In the genomic region with DNA sequence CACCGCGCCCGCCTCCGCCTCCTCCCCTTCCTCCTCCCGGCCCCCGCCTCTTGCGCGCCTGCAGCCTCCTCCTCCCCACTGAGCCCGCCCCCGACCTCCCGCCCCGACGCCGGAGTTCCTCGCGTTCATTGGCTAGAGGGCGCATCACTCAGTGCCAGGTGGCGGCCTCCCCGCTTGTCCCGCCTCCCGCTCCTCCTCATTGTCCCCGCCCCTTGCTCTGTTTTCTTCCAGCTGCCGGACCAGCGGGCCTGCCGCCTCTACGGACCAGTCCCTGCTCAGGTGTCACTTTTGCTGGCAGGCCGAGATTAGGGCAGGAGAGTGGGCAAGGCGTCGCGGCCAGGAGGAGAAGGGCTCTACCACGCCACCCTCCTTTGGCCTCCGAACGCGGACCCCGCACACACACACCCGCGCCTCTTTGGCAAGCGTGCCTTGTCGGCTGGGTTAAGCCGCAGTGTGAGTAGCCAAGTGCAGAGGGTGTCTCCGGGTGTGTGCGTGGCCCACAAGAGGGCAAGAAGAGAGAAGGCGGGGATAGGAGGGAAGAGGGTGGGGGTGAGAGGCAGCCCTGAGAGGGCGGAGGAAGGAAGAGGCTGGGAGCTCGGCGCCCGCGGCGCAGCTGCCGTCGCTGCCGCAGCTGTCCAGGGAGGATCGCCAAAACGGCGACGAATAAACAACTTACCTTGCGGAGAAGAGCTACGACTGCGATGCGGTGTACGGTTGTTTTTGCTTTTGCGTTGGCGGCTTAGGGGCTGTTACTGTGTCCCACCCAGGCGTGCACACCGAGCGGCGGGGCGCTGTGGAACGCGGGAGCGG, we compare ENCODE assay signal across 1 cellular context.
TF ChIP-seq lines count a peak whose summit lies in the region.

No MANE protein-coding gene starts in this region.

TF ChIP-seq in SK-N-SH, 30 proteins besides CTCF, POLR2A, EP300 and RAD21 (continued from another document):
- TF ChIP-seq, protein P1, sequence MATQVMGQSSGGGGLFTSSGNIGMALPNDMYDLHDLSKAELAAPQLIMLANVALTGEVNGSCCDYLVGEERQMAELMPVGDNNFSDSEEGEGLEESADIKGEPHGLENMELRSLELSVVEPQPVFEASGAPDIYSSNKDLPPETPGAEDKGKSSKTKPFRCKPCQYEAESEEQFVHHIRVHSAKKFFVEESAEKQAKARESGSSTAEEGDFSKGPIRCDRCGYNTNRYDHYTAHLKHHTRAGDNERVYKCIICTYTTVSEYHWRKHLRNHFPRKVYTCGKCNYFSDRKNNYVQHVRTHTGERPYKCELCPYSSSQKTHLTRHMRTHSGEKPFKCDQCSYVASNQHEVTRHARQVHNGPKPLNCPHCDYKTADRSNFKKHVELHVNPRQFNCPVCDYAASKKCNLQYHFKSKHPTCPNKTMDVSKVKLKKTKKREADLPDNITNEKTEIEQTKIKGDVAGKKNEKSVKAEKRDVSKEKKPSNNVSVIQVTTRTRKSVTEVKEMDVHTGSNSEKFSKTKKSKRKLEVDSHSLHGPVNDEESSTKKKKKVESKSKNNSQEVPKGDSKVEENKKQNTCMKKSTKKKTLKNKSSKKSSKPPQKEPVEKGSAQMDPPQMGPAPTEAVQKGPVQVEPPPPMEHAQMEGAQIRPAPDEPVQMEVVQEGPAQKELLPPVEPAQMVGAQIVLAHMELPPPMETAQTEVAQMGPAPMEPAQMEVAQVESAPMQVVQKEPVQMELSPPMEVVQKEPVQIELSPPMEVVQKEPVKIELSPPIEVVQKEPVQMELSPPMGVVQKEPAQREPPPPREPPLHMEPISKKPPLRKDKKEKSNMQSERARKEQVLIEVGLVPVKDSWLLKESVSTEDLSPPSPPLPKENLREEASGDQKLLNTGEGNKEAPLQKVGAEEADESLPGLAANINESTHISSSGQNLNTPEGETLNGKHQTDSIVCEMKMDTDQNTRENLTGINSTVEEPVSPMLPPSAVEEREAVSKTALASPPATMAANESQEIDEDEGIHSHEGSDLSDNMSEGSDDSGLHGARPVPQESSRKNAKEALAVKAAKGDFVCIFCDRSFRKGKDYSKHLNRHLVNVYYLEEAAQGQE (IDR thresholded peaks at IDR 0.05; ENCODE audit: low read depth, low read length): peak; percentile 1; the same call in 1 of the 2 replicates
- TF ChIP-seq GATA2 (CRISPR knock-in tag; IDR thresholded peaks at IDR 0.05) (0 out of 2 replicates have a peak, but pooled peaks have one; percentile 22), POLR2AphosphoS5 (IDR thresholded peaks at IDR 0.05; ENCODE audit: low read depth, low read length) (peak; percentile 66), NFIC (IDR thresholded peaks at IDR 0.05; ENCODE audit: borderline replicate concordance) (peak; percentile 6; the same call in 1 of the 2 replicates), GABPA (IDR thresholded peaks at IDR 0.05; ENCODE audit: low read depth) (no peak), MXI1 (IDR thresholded peaks at IDR 0.05; ENCODE audit: low read depth, low read length) (peak; percentile 65), FOXM1 (IDR thresholded peaks at IDR 0.05; ENCODE audit: low read depth) (no peak), TAF1 (IDR thresholded peaks at IDR 0.05; ENCODE audit: borderline replicate concordance, low read depth, low read length) (peak; percentile 18), TCF12 (IDR thresholded peaks at IDR 0.05) (peak; percentile 47; the same call in 1 of the 2 replicates), ELF1 (IDR thresholded peaks at IDR 0.05) (no peak), FOXJ3 (CRISPR knock-in tag; IDR thresholded peaks at IDR 0.05) (0 out of 2 replicates have a peak, but pooled peaks have one; percentile 63)
- TF ChIP-seq, protein P2, sequence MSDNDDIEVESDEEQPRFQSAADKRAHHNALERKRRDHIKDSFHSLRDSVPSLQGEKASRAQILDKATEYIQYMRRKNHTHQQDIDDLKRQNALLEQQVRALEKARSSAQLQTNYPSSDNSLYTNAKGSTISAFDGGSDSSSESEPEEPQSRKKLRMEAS (IDR thresholded peaks at IDR 0.05; ENCODE audit: low read depth): peak; percentile 62
- TF ChIP-seq, protein P3, sequence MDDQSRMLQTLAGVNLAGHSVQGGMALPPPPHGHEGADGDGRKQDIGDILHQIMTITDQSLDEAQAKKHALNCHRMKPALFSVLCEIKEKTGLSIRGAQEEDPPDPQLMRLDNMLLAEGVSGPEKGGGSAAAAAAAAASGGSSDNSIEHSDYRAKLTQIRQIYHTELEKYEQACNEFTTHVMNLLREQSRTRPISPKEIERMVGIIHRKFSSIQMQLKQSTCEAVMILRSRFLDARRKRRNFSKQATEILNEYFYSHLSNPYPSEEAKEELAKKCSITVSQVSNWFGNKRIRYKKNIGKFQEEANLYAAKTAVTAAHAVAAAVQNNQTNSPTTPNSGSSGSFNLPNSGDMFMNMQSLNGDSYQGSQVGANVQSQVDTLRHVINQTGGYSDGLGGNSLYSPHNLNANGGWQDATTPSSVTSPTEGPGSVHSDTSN (IDR thresholded peaks at IDR 0.05): peak; percentile 99
